Comparison of ENCODE assay signal across 20 cellular contexts in the genomic region with DNA sequence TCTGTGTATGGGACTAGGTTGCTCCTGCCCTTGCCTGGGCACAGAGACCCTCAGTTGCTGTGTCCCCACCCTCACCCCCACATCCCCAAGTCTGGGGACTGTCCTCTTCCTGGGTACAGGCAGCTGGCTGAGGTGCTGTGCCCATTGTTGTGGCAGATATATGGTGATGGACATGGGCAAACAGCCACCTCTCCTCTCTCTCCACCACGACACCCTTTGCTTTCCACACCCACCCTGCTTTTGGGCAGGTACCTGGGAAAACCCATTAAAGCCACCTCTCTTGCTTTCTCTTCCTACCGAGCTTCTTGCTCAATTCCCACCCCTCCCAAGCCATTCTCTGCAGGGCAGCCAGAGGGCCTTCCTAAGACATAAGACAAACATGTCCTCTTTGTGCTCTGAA. TPM values are rescaled to one million over a fixed set of nuclear protein-coding genes. Genes with fewer than 3 reads are reported as not detected.
DNase-seq lines count a peak whose midpoint lies in the region; ATAC-seq, FAIRE-seq and TF ChIP-seq lines count a peak whose summit lies in the region.
"Had no signal": no experiment of that assay in that cellular context is flagged by ENCODE, and none has a peak within 500 bp of the region (broad histone marks: within the 10 kb centered on the region; RNA-seq: fewer than 3 reads in every experiment).

No MANE protein-coding gene starts in this region.

- H3K9me3 ChIP-seq in IMR-90 (ENCODE audit: control insufficient read depth, insufficient read depth, low read length) (no peaks in the 10 kb centered on the region), GM12878 (replicated peaks; ENCODE audit: control insufficient read depth, insufficient read depth, low read length) (no peaks in the 10 kb centered on the region; the same call in 2 of the 3 replicates), neuronal stem cell (replicated peaks in 1 of 2; ENCODE audit: control insufficient read depth in 2 of 2, insufficient read depth in 1 of 2, low read depth in 1 of 2, low read length in 2 of 2) (no peaks in the 10 kb centered on the region)
- H3K9me3 ChIP-seq: left lung, prostate gland, uterus had no signal

- H4K91ac ChIP-seq in IMR-90 (ENCODE audit: insufficient read depth, low read depth, low read length) (no peak overlapping the region; the same call in 1 of the 2 replicates), neuronal stem cell (ENCODE audit: low read depth, low read length, poor library complexity) (peak overlapping the region; percentile 76)

- H3K56ac ChIP-seq in IMR-90 (ENCODE audit: extremely low read depth, insufficient read depth, low read length), result no peak overlapping the region

- H3K23ac ChIP-seq in IMR-90 (ENCODE audit: low read depth, low read length) (no peak overlapping the region), neuronal stem cell (ENCODE audit: low read depth, low read length, poor library complexity) (no peak overlapping the region)

- dilution Hi-C loops in IMR-90 (cut with HindIII; ENCODE audit: low sequenced_read_pairs, unreplicated experiment), result no loop called here

- H3K14ac ChIP-seq in IMR-90 (replicated peaks; ENCODE audit: low read depth, low read length) (no peak overlapping the region), neuronal stem cell (ENCODE audit: low read length) (no peak overlapping the region)

- H2BK120ac ChIP-seq in IMR-90 (ENCODE audit: low read depth, low read length) (no peak overlapping the region), neuronal stem cell (ENCODE audit: low read depth, low read length) (no peak overlapping the region)

- SMC1A ChIA-PET in GM12878 (lab: Charles Lee; ENCODE audit: uncharacterized antibody, unreplicated experiment), result interaction anchor here (0.9 to 2.4 kb wide), 5 partner anchors 9 to 74 kb away, joined by 3 to 25 read pairs (median 4); no protein-coding TSS in a partner anchor

- H2BK15ac ChIP-seq in IMR-90 (ENCODE audit: low read depth, low read length), result no peak overlapping the region
- peak overlapping the region; percentile 95 for H2BK15ac ChIP-seq in neuronal stem cell (ENCODE audit: low read length)

- H3K18ac ChIP-seq in IMR-90 (ENCODE audit: low read depth, low read length) (no peak overlapping the region), neuronal stem cell (ENCODE audit: low read length) (no peak overlapping the region)

- no peak for TF ChIP-seq EP300 in GM12878 (IDR thresholded peaks at IDR 0.05; ENCODE audit: borderline replicate concordance in 1 of 2, control insufficient read depth in 1 of 2, low read depth in 2 of 2, low read length in 2 of 2)

- H3K27me3 Mint-ChIP-seq in activated T-cell treated with anti-CD3 and anti-CD28 coated beads, Interleukin-2, amount 50 U/mL, for 4 hours (ENCODE audit: low read depth), result no peaks in the 10 kb centered on the region

- H3K27me3 ChIP-seq in IMR-90 (ENCODE audit: control insufficient read depth, insufficient read depth, low read length), result no peaks in the 10 kb centered on the region
- no peaks in the 10 kb centered on the region for H3K27me3 ChIP-seq in GM12878 (replicated peaks in 1 of 2; ENCODE audit: control insufficient read depth in 2 of 2, insufficient read depth in 2 of 2, low read length in 1 of 2)
- H3K27me3 ChIP-seq in neuronal stem cell (ENCODE audit: control insufficient read depth in 3 of 3, insufficient read depth in 3 of 3, low read depth in 1 of 3, low read length in 3 of 3), result peaks cover 0 to 4% (median 0%) of the 10 kb centered on the region in 3 experiments
- H3K27me3 ChIP-seq: left lung, uterus had no signal

- peaks cover 18% of the 10 kb centered on the region for H3K36me3 ChIP-seq in IMR-90 (ENCODE audit: control insufficient read depth, insufficient read depth, low read length)
- peaks cover 5 to 23% of the 10 kb centered on the region in 2 experiments for H3K36me3 ChIP-seq in GM12878 (ENCODE audit: control insufficient read depth in 2 of 2, insufficient read depth in 2 of 2, low read length in 1 of 2)
- peaks cover 16 to 27% of the 10 kb centered on the region in 2 donors for H3K36me3 ChIP-seq in neuronal stem cell (replicated peaks in 1 of 2; ENCODE audit: control insufficient read depth in 2 of 2, insufficient read depth in 2 of 2, low read length in 2 of 2)
- H3K36me3 ChIP-seq: prostate gland, uterus had no signal

- peak overlapping the region; percentile 45 for H2AK9ac ChIP-seq in IMR-90 (replicated peaks; ENCODE audit: low read depth, low read length, poor library complexity)

- H2BK20ac ChIP-seq in IMR-90 (ENCODE audit: low read depth, low read length), result no peak overlapping the region

- FAIRE-seq in GM12878 (lab: Jason Lieb, UNC), result no peak
- FAIRE-seq: endothelial cell of umbilical vein, frontal cortex, H54 had no signal

- BruUV-seq in IMR-90 (replicated peaks; lab: Mats Ljungman, UMichigan), result no TSS peak
- BruUV-seq in GM12878 (replicated peaks; lab: Mats Ljungman, UMichigan), result no TSS peak

- H2BK5ac ChIP-seq in IMR-90 (ENCODE audit: low read depth, low read length, poor library complexity, severe bottlenecking), result no peak overlapping the region
- peak overlapping the region; percentile 29 for H2BK5ac ChIP-seq in neuronal stem cell (ENCODE audit: low read length)

- H2AFZ ChIP-seq in IMR-90 (replicated peaks; ENCODE audit: low read length, poor library complexity) (no peak overlapping the region), GM12878 (ENCODE audit: control insufficient read depth, low read depth, low read length) (no peak overlapping the region), neuronal stem cell (ENCODE audit: low read length) (no peak overlapping the region)

- no peak overlapping the region for H4K8ac ChIP-seq in IMR-90 (ENCODE audit: low read depth in 2 of 2, low read length in 2 of 2)
- H4K8ac ChIP-seq in neuronal stem cell (ENCODE audit: low read depth, low read length), result no peak overlapping the region

- CTCF ChIA-PET in IMR-90 (lab: Yijun Ruan, JAX), result no interaction called here
- CTCF ChIA-PET in GM12878 (lab: Yijun Ruan, JAX), result interaction anchor here (0.8 kb wide), 1 partner anchor 10 kb away, joined by 3 read pairs; no protein-coding TSS in a partner anchor

- intact Hi-C loops in IMR-90 (cut with micrococcal nuclease) (no loop called here), GM12878 (cut with micrococcal nuclease; ENCODE audit: unreplicated experiment) (loop anchor here (5.0 kb wide), 1 partner anchor 150 kb away; no protein-coding TSS in a partner anchor)

- no peak overlapping the region for H4K5ac ChIP-seq in IMR-90 (ENCODE audit: low read depth, low read length)

- H3K4me3 ChIP-seq in IMR-90 (ENCODE audit: insufficient read depth, low read depth, low read length) (no peak overlapping the region), GM12878 (no peak overlapping the region), neuronal stem cell (ENCODE audit: low read length in 2 of 2) (no peak overlapping the region)
- H3K4me3 ChIP-seq: left lung, prostate gland, uterus had no signal

- peak overlapping the region; percentile 4 for H3K4me3 Mint-ChIP-seq in activated T-cell treated with anti-CD3 and anti-CD28 coated beads, Interleukin-2, amount 50 U/mL, for 4 hours

- RAD21 ChIA-PET in GM12878 (lab: Charles Lee; ENCODE audit: unreplicated experiment), result no interaction called here

- peaks cover 27% of the 10 kb centered on the region for H3K36me3 Mint-ChIP-seq in activated T-cell treated with anti-CD3 and anti-CD28 coated beads, Interleukin-2, amount 50 U/mL, for 4 hours (ENCODE audit: insufficient read depth)

- H3K4me2 ChIP-seq in IMR-90 (ENCODE audit: low read depth, low read length) (no peak overlapping the region), GM12878 (ENCODE audit: control insufficient read depth, insufficient read depth) (no peak overlapping the region), neuronal stem cell (ENCODE audit: insufficient read depth, low read length, poor library complexity, severe bottlenecking) (no peak overlapping the region)

- WGBS in IMR-90 (ENCODE audit: extremely low coverage in 2 of 2, insufficient read length in 1 of 2), 2 experiments, result 75% methylated on average over 2 of the region's 2 CpGs; no CpG with 5 or more reads in 1 of the 2 experiments
- WGBS in GM12878 (ENCODE audit: insufficient coverage, insufficient replicate concordance, low lambda C conversion rate, missing lambda C conversion rate), result 5% methylated on average over 2 of the region's 2 CpGs
- WGBS in neuronal stem cell (ENCODE audit: extremely low coverage in 2 of 2, insufficient read length in 2 of 2, insufficient replicate concordance in 1 of 2), 2 donors, result no CpG with 5 or more reads among the region's 2 CpGs

- H4K20me1 ChIP-seq in IMR-90 (ENCODE audit: insufficient read depth, low read length) (peaks cover 30% of the 10 kb centered on the region), GM12878 (ENCODE audit: control insufficient read depth, insufficient read depth) (no peaks in the 10 kb centered on the region; the same call in 1 of the 2 replicates)

- TF ChIP-seq RAD21 in IMR-90 (IDR thresholded peaks at IDR 0.05; ENCODE audit: low read length), result no peak
- TF ChIP-seq RAD21 in GM12878 (IDR thresholded peaks at IDR 0.05; ENCODE audit: insufficient read depth, low read depth, low read length), result no peak

- TF ChIP-seq CTCF in IMR-90 (conservative IDR thresholded peaks at IDR 0.05; ENCODE audit: low read depth, low read length) (no peak), GM12878 (IDR thresholded peaks at IDR 0.05 in 2 of 3, conservative IDR thresholded peaks at IDR 0.05 in 1 of 3; ENCODE audit: control insufficient read depth in 2 of 3, extremely low read depth in 1 of 3, insufficient read depth in 1 of 3, low read depth in 3 of 3, low read length in 3 of 3) (no peak)

- H3K4ac ChIP-seq in IMR-90 (ENCODE audit: low read depth, low read length) (no peak overlapping the region), neuronal stem cell (ENCODE audit: low read length) (no peak overlapping the region)

- peaks cover 12% of the 10 kb centered on the region for H3K4me1 ChIP-seq in IMR-90 (ENCODE audit: control insufficient read depth, insufficient read depth, low read length)
- H3K4me1 ChIP-seq in GM12878 (ENCODE audit: control insufficient read depth, insufficient read depth, low read length), result peaks cover 8% of the 10 kb centered on the region
- H3K4me1 ChIP-seq in neuronal stem cell (ENCODE audit: control insufficient read depth in 2 of 2, insufficient read depth in 1 of 2, low read depth in 1 of 2, low read length in 2 of 2), result peaks cover 14 to 19% of the 10 kb centered on the region in 2 donors

- in situ Hi-C loops in IMR-90 (cut with MboI; ENCODE audit: low sequenced_read_pairs), result loop anchor here (5.0 kb wide), 1 partner anchor 55 kb away; the partner anchor contains the start of gene UBB
- in situ Hi-C loops in GM12878 (cut with MboI), result no loop called here

- H3K9me1 ChIP-seq in IMR-90 (ENCODE audit: insufficient read depth, low read length), result peaks cover 9% of the 10 kb centered on the region

- H3K4me1 Mint-ChIP-seq in activated T-cell treated with anti-CD3 and anti-CD28 coated beads, Interleukin-2, amount 50 U/mL, for 4 hours (ENCODE audit: low read depth), result peaks cover 29% of the 10 kb centered on the region

- H3K79me2 ChIP-seq in GM12878 (ENCODE audit: control insufficient read depth, insufficient read depth, low read length), result peaks cover 33% of the 10 kb centered on the region

- POLR2A ChIA-PET in IMR-90 (lab: Charles Lee; ENCODE audit: unreplicated experiment), result no interaction called here
- POLR2A ChIA-PET in GM12878 (lab: Charles Lee), result interaction anchor here (3.7 kb wide), 1 partner anchor 20 kb away, joined by 54 read pairs; the partner anchor contains the start of gene TRPV2

- H3K9me3 Mint-ChIP-seq in activated T-cell treated with anti-CD3 and anti-CD28 coated beads, Interleukin-2, amount 50 U/mL, for 4 hours, result no peaks in the 10 kb centered on the region

- H2AK5ac ChIP-seq in IMR-90 (ENCODE audit: low read depth, low read length), result no peak overlapping the region
- H2AK5ac ChIP-seq in neuronal stem cell (ENCODE audit: low read depth, low read length), result peak overlapping the region; percentile 64

- H3K79me1 ChIP-seq in IMR-90 (ENCODE audit: low read depth in 1 of 2, low read length in 2 of 2) (peaks cover 16 to 32% of the 10 kb centered on the region in 2 experiments; a peak in 3 of 4 replicates), neuronal stem cell (ENCODE audit: low read depth, low read length) (peaks cover 6% of the 10 kb centered on the region)

- H3K9ac ChIP-seq in IMR-90 (ENCODE audit: low read depth, low read length) (no peak overlapping the region), GM12878 (ENCODE audit: control insufficient read depth, insufficient read depth, low read length) (no peak overlapping the region), neuronal stem cell (ENCODE audit: low read depth, low read length, poor library complexity) (no peak overlapping the region)

- DNase-seq in activated T-cell treated with anti-CD3 and anti-CD28 coated beads, Interleukin-2, amount 50 U/mL, for 4 hours, result no peak
- no peak for DNase-seq in activated T-cell treated with anti-CD3 and anti-CD28 coated beads for 4 hours
- DNase-seq in IMR-90, result no peak
- no peak for DNase-seq in GM12878 (ENCODE audit: low read depth, low spot score)
- no peak for DNase-seq in neuronal stem cell (ENCODE audit: low spot score)
- DNase-seq in AML-193 (lab: John Stamatoyannopoulos, UW), result no peak
- no peak for DNase-seq in superior temporal gyrus (ENCODE audit: extremely low spot score)
- DNase-seq: ACHN; Kasumi-1; left lung; NCI-H1417 treated with DMSO at 0.1 percent for 48 hours; RPMI8226; stimulated activated naive CD4-positive, alpha-beta T cell; SW 1271; uterus had no signal

- no peak for TF ChIP-seq POLR2A in IMR-90 (IDR thresholded peaks at IDR 0.05; ENCODE audit: low read depth, low read length)
- TF ChIP-seq POLR2A in GM12878 (IDR thresholded peaks at IDR 0.05; ENCODE audit: low read depth, low read length), result 0 out of 2 replicates have a peak, but pooled peaks have one; percentile 15

- no peak for ATAC-seq in activated T-cell treated with anti-CD3 and anti-CD28 coated beads, Interleukin-2, amount 50 U/mL, for 4 hours
- no peak for ATAC-seq in IMR-90 (ENCODE audit: low read depth)
- ATAC-seq in GM12878, result no peak
- no peak for ATAC-seq in GM21576 (IDR thresholded peaks at IDR 0.05; ENCODE audit: unreplicated experiment)
- ATAC-seq: left lung had no signal

- no peak overlapping the region for H3K27ac ChIP-seq in IMR-90 (ENCODE audit: insufficient read depth, low read length)
- H3K27ac ChIP-seq in GM12878 (ENCODE audit: control insufficient read depth, insufficient read depth), result no peak overlapping the region
- H3K27ac ChIP-seq in neuronal stem cell (replicated peaks; ENCODE audit: low read length), result no peak overlapping the region
- H3K27ac ChIP-seq: left lung, prostate gland had no signal

- peak overlapping the region; percentile 14 for H2BK12ac ChIP-seq in neuronal stem cell (ENCODE audit: low read length)

RNA-seq across cellular contexts. Expression of gene TRPV2, which starts 21.7 kb away (rescaled TPM):
- 10 to 100 TPM; 24.7 to 34.0 (median 31.0) TPM for total RNA-seq in activated T-cell treated with anti-CD3 and anti-CD28 coated beads, Interleukin-2, amount 50 U/mL, for 4 hours
- 27.2 and 30.8 TPM in 2 replicates for total RNA-seq in IMR-90 (2012; rRNA removed)
- 32.8 and 36.4 TPM in 2 replicates for polyA plus RNA-seq in IMR-90 (2012; rRNA removed)
- 28.0 and 41.7 TPM in 2 replicates for polyA plus RNA-seq in IMR-90 (2012; cell fraction: cytosol; rRNA removed)
- 30.3 and 55.3 TPM in 2 replicates for polyA plus RNA-seq in IMR-90 (2012; cell fraction: nucleus; rRNA removed; ENCODE audit: low replicate concordance)
- 149 and 160 TPM in 2 replicates for total RNA-seq in GM12878 (2013; cell fraction: nucleolus; rRNA removed)
- total RNA-seq in GM12878 (2014; rRNA removed), result 59.4 and 61.3 TPM in 2 replicates
- total RNA-seq in GM12878 (2014; rRNA removed; fragmentation: Illumina TruSeq; extraction: Trizol), result 25.6 and 29.7 TPM in 2 replicates
- 87.4 and 93.7 TPM in 2 replicates for total RNA-seq in GM12878 (2021)
- 30.3 TPM for polyA plus RNA-seq in GM12878 (2011; ENCODE audit: low read depth)
- polyA plus RNA-seq in GM12878 (2011; rRNA removed), result 33.3 and 82.6 TPM in 2 replicates
- polyA plus RNA-seq in GM12878 (2011; cell fraction: cytosol; rRNA removed), result 82.4 and 108 TPM in 2 replicates
- polyA plus RNA-seq in GM12878 (2011; cell fraction: nucleus; rRNA removed), result 175 and 207 TPM in 2 replicates
- polyA plus RNA-seq in GM12878 (2012), result 53.6 and 60.7 TPM in 2 replicates
- 15.4 and 27.3 TPM in 2 replicates for polyA plus RNA-seq in GM12878 (2014; fragmentation: Illumina TruSeq; extraction: Trizol)
- polyA plus RNA-seq in GM12878 (2014; fragmentation: Nextera tagmentation; extraction: Ambion mirVana), result 10 to 100 TPM in 1 of 2 experiments, 1 to 10 TPM in 1; 8.9 to 29.2 TPM
- polyA plus RNA-seq in GM12878 (2014; rRNA removed), result 48.8 and 58.4 TPM in 2 replicates
- 10 to 100 TPM; 83.6 to 94.4 TPM for polyA plus RNA-seq in GM12878 (2016; fragmentation: Nextera tagmentation; extraction: Ambion mirVana)
- polyA minus RNA-seq in GM12878 (2011; rRNA and poly(A)+ RNA removed), result 96.8 and 119 TPM in 2 replicates
- polyA minus RNA-seq in GM12878 (2011; cell fraction: cytosol; rRNA and poly(A)+ RNA removed), result 62.9 and 70.0 TPM in 2 replicates
- 41.5 and 63.6 TPM in 2 replicates for polyA minus RNA-seq in GM12878 (2011; cell fraction: nucleus; rRNA and poly(A)+ RNA removed)
- 0.36 TPM for polyA plus RNA-seq in neuronal stem cell (2013, experiment 1 of 2)
- polyA plus RNA-seq in neuronal stem cell (2013, experiment 2 of 2), result 0.30 TPM

RNA-seq across cellular contexts. Expression of gene LRRC75A, which starts 54.9 kb away (rescaled TPM):
- under 1 TPM; 0.84 to 0.96 (median 0.87) TPM for total RNA-seq in activated T-cell treated with anti-CD3 and anti-CD28 coated beads, Interleukin-2, amount 50 U/mL, for 4 hours
- total RNA-seq in IMR-90 (2012; rRNA removed) (0.56 and 0.72 TPM in 2 replicates), GM12878 (2014; rRNA removed) (0.06 and 0.11 TPM in 2 replicates), GM12878 (2014; rRNA removed; fragmentation: Illumina TruSeq; extraction: Trizol) (not detected in 2 replicates), GM12878 (2021) (0.05 and 0.16 TPM in 2 replicates)
- polyA plus RNA-seq in IMR-90 (2012; rRNA removed) (0.89 and 1.0 TPM in 2 replicates), GM12878 (2011; rRNA removed) (0.07 TPM in 1 of 2 replicates, not detected in the other), GM12878 (2014; fragmentation: Illumina TruSeq; extraction: Trizol) (0.01 and 0.13 TPM in 2 replicates), GM12878 (2014; fragmentation: Nextera tagmentation; extraction: Ambion mirVana) (under 1 TPM; 0.11 to 0.27 TPM), GM12878 (2014; rRNA removed) (0.08 TPM in 1 of 2 replicates, not detected in the other), GM12878 (2016; fragmentation: Nextera tagmentation; extraction: Ambion mirVana) (1 to 10 TPM; 1.0 to 1.3 TPM)
- polyA plus RNA-seq in IMR-90 (2012; cell fraction: cytosol; rRNA removed), result 0.05 and 1.0 TPM in 2 replicates
- 2.2 and 3.2 TPM in 2 replicates for polyA plus RNA-seq in IMR-90 (2012; cell fraction: nucleus; rRNA removed; ENCODE audit: low replicate concordance)
- total RNA-seq in GM12878 (2013; cell fraction: nucleolus; rRNA removed), result 0.15 TPM in 1 of 2 replicates, not detected in the other
- polyA plus RNA-seq in GM12878 (2011; ENCODE audit: low read depth), result 1.4 TPM
- polyA plus RNA-seq in GM12878 (2011; cell fraction: cytosol; rRNA removed), result 0.04 and 0.18 TPM in 2 replicates
- 0.12 and 0.15 TPM in 2 replicates for polyA plus RNA-seq in GM12878 (2011; cell fraction: nucleus; rRNA removed)
- 0.44 and 0.54 TPM in 2 replicates for polyA plus RNA-seq in GM12878 (2012)
- polyA minus RNA-seq in GM12878 (2011; rRNA and poly(A)+ RNA removed), result 0.31 TPM in 1 of 2 replicates, not detected in the other
- polyA minus RNA-seq in GM12878 (2011; cell fraction: cytosol; rRNA and poly(A)+ RNA removed), result not detected in 2 replicates
- 0.12 and 0.19 TPM in 2 replicates for polyA minus RNA-seq in GM12878 (2011; cell fraction: nucleus; rRNA and poly(A)+ RNA removed)
- 2.7 TPM for polyA plus RNA-seq in neuronal stem cell (2013, experiment 1 of 2)
- 2.6 TPM for polyA plus RNA-seq in neuronal stem cell (2013, experiment 2 of 2)

RNA-seq across cellular contexts. Expression of gene UBB, which starts 56.2 kb away (rescaled TPM):
- total RNA-seq in activated T-cell treated with anti-CD3 and anti-CD28 coated beads, Interleukin-2, amount 50 U/mL, for 4 hours, result 1,000 to 10,000 TPM; 1,915 to 2,057 (median 1,991) TPM
- 3,383 and 4,283 TPM in 2 replicates for total RNA-seq in IMR-90 (2012; rRNA removed)
- 2,561 and 3,167 TPM in 2 replicates for polyA plus RNA-seq in IMR-90 (2012; rRNA removed)
- polyA plus RNA-seq in IMR-90 (2012; cell fraction: cytosol; rRNA removed), result 2,294 and 4,532 TPM in 2 replicates
- 753 and 838 TPM in 2 replicates for polyA plus RNA-seq in IMR-90 (2012; cell fraction: nucleus; rRNA removed; ENCODE audit: low replicate concordance)
- 114 and 119 TPM in 2 replicates for total RNA-seq in GM12878 (2013; cell fraction: nucleolus; rRNA removed)
- total RNA-seq in GM12878 (2014; rRNA removed), result 2,686 and 2,754 TPM in 2 replicates
- 1,488 and 1,495 TPM in 2 replicates for total RNA-seq in GM12878 (2014; rRNA removed; fragmentation: Illumina TruSeq; extraction: Trizol)
- 1,455 and 1,463 TPM in 2 replicates for total RNA-seq in GM12878 (2021)
- 1,026 TPM for polyA plus RNA-seq in GM12878 (2011; ENCODE audit: low read depth)
- 608 and 1,133 TPM in 2 replicates for polyA plus RNA-seq in GM12878 (2011; rRNA removed)
- 2,029 and 2,469 TPM in 2 replicates for polyA plus RNA-seq in GM12878 (2011; cell fraction: cytosol; rRNA removed)
- polyA plus RNA-seq in GM12878 (2011; cell fraction: nucleus; rRNA removed), result 935 and 994 TPM in 2 replicates
- 1,643 and 1,891 TPM in 2 replicates for polyA plus RNA-seq in GM12878 (2012)
- 1,621 and 1,633 TPM in 2 replicates for polyA plus RNA-seq in GM12878 (2014; fragmentation: Illumina TruSeq; extraction: Trizol)
- polyA plus RNA-seq in GM12878 (2014; fragmentation: Nextera tagmentation; extraction: Ambion mirVana), result 1,000 to 10,000 TPM; 4,008 to 4,246 TPM
- polyA plus RNA-seq in GM12878 (2014; rRNA removed), result 2,006 and 2,356 TPM in 2 replicates
- 1,000 to 10,000 TPM; 2,193 to 2,309 TPM for polyA plus RNA-seq in GM12878 (2016; fragmentation: Nextera tagmentation; extraction: Ambion mirVana)
- 1,101 and 1,306 TPM in 2 replicates for polyA minus RNA-seq in GM12878 (2011; rRNA and poly(A)+ RNA removed)
- 411 and 476 TPM in 2 replicates for polyA minus RNA-seq in GM12878 (2011; cell fraction: cytosol; rRNA and poly(A)+ RNA removed)
- polyA minus RNA-seq in GM12878 (2011; cell fraction: nucleus; rRNA and poly(A)+ RNA removed), result 196 and 307 TPM in 2 replicates
- 3,085 TPM for polyA plus RNA-seq in neuronal stem cell (2013, experiment 1 of 2)
- polyA plus RNA-seq in neuronal stem cell (2013, experiment 2 of 2), result 3,088 TPM
